In genomic region chr6:36605560-36606391, GRCh38 we compare ENCODE assay signal across 13 cellular contexts. TPM values are rescaled to one million over a fixed set of nuclear protein-coding genes. Genes with fewer than 3 reads are reported as not detected.
DNase-seq lines count a peak whose midpoint lies in the region; ATAC-seq and TF ChIP-seq lines count a peak whose summit lies in the region.
"Had no signal": no experiment of that assay in that cellular context is flagged by ENCODE, and none has a peak within 500 bp of the region (broad histone marks: within the 10 kb centered on the region; RNA-seq: fewer than 3 reads in every experiment).

No MANE protein-coding gene starts in this region.

- no peaks in the 10 kb centered on the region for H3K27me3 Mint-ChIP-seq in CD4-positive, alpha-beta T cell
- no peaks in the 10 kb centered on the region for H3K27me3 Mint-ChIP-seq in central memory CD8-positive, alpha-beta T cell
- no peaks in the 10 kb centered on the region for H3K27me3 Mint-ChIP-seq in nephron progenitor cell (ENCODE audit: low read depth, poor library complexity)

- H3K4me3 Mint-ChIP-seq in CD4-positive, alpha-beta T cell: peak overlapping the region; percentile 72
- peak overlapping the region; percentile 37 for H3K4me3 Mint-ChIP-seq in central memory CD8-positive, alpha-beta T cell
- no peak overlapping the region for H3K4me3 Mint-ChIP-seq in nephron progenitor cell

- H3K27me3 ChIP-seq in CD4-positive, alpha-beta T cell (ENCODE audit: control insufficient read depth, insufficient read depth, low read length): no peaks in the 10 kb centered on the region
- H3K27me3 ChIP-seq: dorsolateral prefrontal cortex, right lobe of liver had no signal

- CTCF ChIA-PET in CD4-positive, alpha-beta T cell (lab: Charles Lee): interaction anchor here (1.5 to 3.4 kb wide), 2 partner anchors 10 to 154 kb away, joined by 5 to 21 read pairs; no protein-coding TSS in a partner anchor

- H3K9me3 Mint-ChIP-seq in CD4-positive, alpha-beta T cell: no peaks in the 10 kb centered on the region
- H3K9me3 Mint-ChIP-seq in central memory CD8-positive, alpha-beta T cell: no peaks in the 10 kb centered on the region
- H3K9me3 Mint-ChIP-seq in nephron progenitor cell: no peaks in the 10 kb centered on the region

- H3K9me3 ChIP-seq in CD4-positive, alpha-beta T cell (ENCODE audit: control insufficient read depth, low read length): no peaks in the 10 kb centered on the region
- H3K9me3 ChIP-seq: right lobe of liver had no signal

- H3K36me3 Mint-ChIP-seq in CD4-positive, alpha-beta T cell (ENCODE audit: low read depth): peaks cover 96% of the 10 kb centered on the region
- H3K36me3 Mint-ChIP-seq in central memory CD8-positive, alpha-beta T cell (ENCODE audit: insufficient read depth): peaks cover 93% of the 10 kb centered on the region
- peaks cover 94% of the 10 kb centered on the region for H3K36me3 Mint-ChIP-seq in nephron progenitor cell (ENCODE audit: low read depth)

- ATAC-seq in CD4-positive, alpha-beta T cell (ENCODE audit: poor library complexity): peak; percentile 25
- no peak for ATAC-seq in central memory CD8-positive, alpha-beta T cell (replicated peaks; ENCODE audit: extremely low read depth, poor library complexity, severe bottlenecking)
- ATAC-seq in GM21381 (IDR thresholded peaks at IDR 0.05; ENCODE audit: unreplicated experiment) (no peak), GM21825 (IDR thresholded peaks at IDR 0.05; ENCODE audit: unreplicated experiment) (no peak)
- ATAC-seq: left colon; stimulated activated naive CD8-positive, alpha-beta T cell treated with anti-CD3 and anti-CD28 coated beads, Interleukin-15, Interleukin-2, amounts not matched to agents 100 U/mL and 50 U/mL, for 24 hours had no signal

- H3K27ac ChIP-seq in CD4-positive, alpha-beta T cell (ENCODE audit: low read depth, low read length): no peak overlapping the region

- peaks cover 88% of the 10 kb centered on the region for H3K4me1 Mint-ChIP-seq in CD4-positive, alpha-beta T cell (ENCODE audit: low read depth)
- H3K4me1 Mint-ChIP-seq in central memory CD8-positive, alpha-beta T cell: peaks cover 52% of the 10 kb centered on the region
- peaks cover 35% of the 10 kb centered on the region for H3K4me1 Mint-ChIP-seq in nephron progenitor cell

- POLR2A ChIA-PET in CD4-positive, alpha-beta T cell (lab: Charles Lee): interaction anchor here (1.5 to 6.1 kb wide), 2 partner anchors 8 to 9 kb away, joined by 4 to 60 read pairs; partner anchors contain the start of gene SRSF3

- TF ChIP-seq CTCF in CD4-positive, alpha-beta T cell (IDR thresholded peaks at IDR 0.05): no peak
- TF ChIP-seq CTCF in nephron progenitor cell (IDR thresholded peaks at IDR 0.05): no peak

- no peak for DNase-seq in CD4-positive, alpha-beta T cell
- DNase-seq in M059J (ENCODE audit: low read depth): peak; percentile 47
- no peak for DNase-seq in central memory CD8-positive, alpha-beta T cell (ENCODE audit: low spot score in 2 of 2)
- no peak for DNase-seq in nephron progenitor cell
- no peak for DNase-seq in NCI-H2196 (lab: John Stamatoyannopoulos, UW; ENCODE audit: unreplicated experiment)
- no peak for DNase-seq in HPDE6-E6E7 (ENCODE audit: extremely low spot score)
- DNase-seq: left colon; NCI-H774; stimulated activated naive CD8-positive, alpha-beta T cell treated with anti-CD3 and anti-CD28 coated beads, Interleukin-15, Interleukin-2, amounts not matched to agents 100 U/mL and 50 U/mL, for 24 hours had no signal

- intact Hi-C loops in CD4-positive, alpha-beta T cell (cut with DNase I, micrococcal nuclease): no loop called here

- peak overlapping the region; percentile 97 for H3K27ac Mint-ChIP-seq in CD4-positive, alpha-beta T cell
- peak overlapping the region; percentile 64 for H3K27ac Mint-ChIP-seq in central memory CD8-positive, alpha-beta T cell (ENCODE audit: low read depth)
- peak overlapping the region; percentile 66 for H3K27ac Mint-ChIP-seq in nephron progenitor cell

RNA-seq across cellular contexts. Expression of gene SRSF3, which starts 11.6 kb away (rescaled TPM):
- total RNA-seq in CD4-positive, alpha-beta T cell: 100 to 1,000 TPM; 550 to 556 TPM
- total RNA-seq in M059J (2014; rRNA removed; shearing (Covaris generic)): 348 and 518 TPM in 2 replicates

RNA-seq across cellular contexts. Expression of gene STK38, which starts 58.5 kb away (rescaled TPM):
- 10 to 100 TPM; 47.0 to 48.4 TPM for total RNA-seq in CD4-positive, alpha-beta T cell
- 52.8 and 67.6 TPM in 2 replicates for total RNA-seq in M059J (2014; rRNA removed; shearing (Covaris generic))
